Comparison of ENCODE assay signal across 8 cellular contexts in the genomic region with DNA sequence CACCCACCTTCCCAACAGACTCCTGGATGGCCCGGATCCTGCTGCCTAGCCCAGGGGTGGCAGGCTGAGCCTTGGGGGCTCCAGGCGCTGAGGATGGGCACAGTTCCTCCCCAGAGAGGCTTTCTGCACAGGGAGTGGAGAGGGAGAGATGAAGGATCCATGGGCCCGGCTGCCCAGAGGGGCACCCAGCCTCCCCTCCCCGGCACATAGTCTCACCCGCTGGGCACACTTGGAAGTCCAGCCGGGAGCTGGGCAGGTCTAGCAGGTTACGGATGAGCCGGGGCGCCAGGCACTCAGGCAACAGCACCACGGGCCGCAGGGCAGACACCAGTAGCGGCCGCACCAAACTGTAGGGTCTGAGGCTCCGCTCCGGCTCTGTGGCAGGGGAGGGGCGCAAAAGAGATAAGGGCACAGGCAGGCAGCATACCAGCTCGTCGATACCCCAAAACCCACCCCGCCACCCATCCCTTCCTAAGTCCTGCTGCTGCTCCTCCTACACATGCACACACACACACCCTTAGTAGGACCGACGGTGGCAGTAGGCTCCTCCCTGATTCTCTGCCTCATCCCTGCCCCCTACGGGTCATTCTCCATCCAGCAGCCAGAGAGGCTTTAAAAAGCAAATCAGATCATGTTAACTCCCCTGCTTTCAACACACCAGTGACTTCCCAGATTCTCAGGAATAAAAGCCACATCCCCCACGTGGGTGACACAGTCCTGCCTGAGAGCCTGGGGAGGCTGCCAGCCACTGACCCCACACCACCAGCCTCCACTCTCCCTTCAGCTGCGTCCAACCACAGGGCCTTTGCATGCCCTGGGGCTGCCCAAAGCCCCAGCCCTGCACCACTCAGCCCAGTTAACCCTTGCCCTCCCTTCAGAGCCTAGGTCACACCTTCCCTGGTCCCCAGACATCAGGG. TPM values are rescaled to one million over a fixed set of nuclear protein-coding genes. Genes with fewer than 3 reads are reported as not detected.
DNase-seq lines count a peak whose midpoint lies in the region; ATAC-seq, FAIRE-seq and TF ChIP-seq lines count a peak whose summit lies in the region.

No MANE protein-coding gene starts in this region.

- H3K4me3 Mint-ChIP-seq in T-cell, result peak overlapping the region in 2 of 3 donors; percentile 9 to 37
- no peak overlapping the region for H3K4me3 Mint-ChIP-seq in mesothelial cell of epicardium

- no peaks in the 10 kb centered on the region for H3K79me2 ChIP-seq in GM12878 (ENCODE audit: control insufficient read depth, insufficient read depth, low read length)

- TF ChIP-seq RAD21 in GM12878 (IDR thresholded peaks at IDR 0.05; ENCODE audit: insufficient read depth, low read depth, low read length), result peak; percentile 30; the same call in 1 of the 2 replicates

- in situ Hi-C loops in GM12878 (cut with MboI), result no loop called here

- TF ChIP-seq EP300 in GM12878 (IDR thresholded peaks at IDR 0.05; ENCODE audit: borderline replicate concordance in 1 of 2, control insufficient read depth in 1 of 2, low read depth in 2 of 2, low read length in 2 of 2), result no peak
- TF ChIP-seq EP300 in gastroesophageal sphincter (IDR thresholded peaks at IDR 0.05), result no peak

- POLR2A ChIA-PET in T-cell (lab: Charles Lee), result interaction anchor here in 1 of 2 donors (0.6 kb wide), 1 partner anchor 343 kb away, joined by 3 read pairs; the partner anchor contains the start of gene IL2RB
- POLR2A ChIA-PET in GM12878 (lab: Charles Lee), result no interaction called here

- H3K27me3 Mint-ChIP-seq in T-cell (peaks cover 0 to 2% of the 10 kb centered on the region in 2 donors), mesothelial cell of epicardium (ENCODE audit: low read depth) (no peaks in the 10 kb centered on the region)

- H3K9me3 Mint-ChIP-seq in T-cell (no peaks in the 10 kb centered on the region), mesothelial cell of epicardium (no peaks in the 10 kb centered on the region)

- H4K20me1 ChIP-seq in GM12878 (ENCODE audit: control insufficient read depth, insufficient read depth), result no peaks in the 10 kb centered on the region

- SMC1A ChIA-PET in GM12878 (lab: Charles Lee; ENCODE audit: uncharacterized antibody, unreplicated experiment), result no interaction called here

- RAD21 ChIA-PET in GM12878 (lab: Charles Lee; ENCODE audit: unreplicated experiment), result no interaction called here

- no peaks in the 10 kb centered on the region for H3K4me1 ChIP-seq in GM12878 (ENCODE audit: control insufficient read depth, insufficient read depth, low read length)
- H3K4me1 ChIP-seq in gastroesophageal sphincter, result no peaks in the 10 kb centered on the region

- H3K9me3 ChIP-seq in GM12878 (replicated peaks; ENCODE audit: control insufficient read depth, insufficient read depth, low read length), result no peaks in the 10 kb centered on the region
- H3K9me3 ChIP-seq in gastroesophageal sphincter, result no peaks in the 10 kb centered on the region

- CTCF ChIA-PET in T-cell (lab: Charles Lee) (interaction anchor here in 1 of 2 donors (0.6 kb wide), 1 partner anchor 1830 kb away, joined by 3 read pairs; no protein-coding TSS in a partner anchor), GM12878 (lab: Yijun Ruan, JAX) (interaction anchor here (4.1 to 11.5 kb wide), 2 partner anchors 19 to 74 kb away, joined by 12 to 75 read pairs; no protein-coding TSS in a partner anchor)

- H3K9ac ChIP-seq in GM12878 (ENCODE audit: control insufficient read depth, insufficient read depth, low read length), result no peak overlapping the region

- TF ChIP-seq CTCF in AG09309 (IDR thresholded peaks at IDR 0.05; ENCODE audit: control insufficient read depth, insufficient read depth, low read depth, low read length, missing control alignments) (peak; percentile 67), GM12878 (IDR thresholded peaks at IDR 0.05 in 2 of 3, conservative IDR thresholded peaks at IDR 0.05 in 1 of 3; ENCODE audit: control insufficient read depth in 2 of 3, extremely low read depth in 1 of 3, insufficient read depth in 1 of 3, low read depth in 3 of 3, low read length in 3 of 3) (peak; percentile 57 to 67 (median 63)), mesothelial cell of epicardium (IDR thresholded peaks at IDR 0.05; ENCODE audit: unreplicated experiment) (peak; percentile 16), gastroesophageal sphincter (IDR thresholded peaks at IDR 0.05) (no peak)

- no TSS peak for BruUV-seq in GM12878 (replicated peaks; lab: Mats Ljungman, UMichigan)

- peak overlapping the region; percentile 39 to 77 for H3K27ac Mint-ChIP-seq in T-cell
- H3K27ac Mint-ChIP-seq in mesothelial cell of epicardium, result no peak overlapping the region

- DNase-seq in AG09309 (ENCODE audit: low read depth), result peak; percentile 20
- DNase-seq in H4 (ENCODE audit: low spot score), result peak; percentile 41
- DNase-seq in T-cell, result peak in 32 of 34 experiments; percentile 15 to 62 (median 42)
- no peak for DNase-seq in GM12878 (ENCODE audit: low read depth, low spot score)
- DNase-seq in mesothelial cell of epicardium (ENCODE audit: low spot score in 2 of 2, unreplicated experiment in 2 of 2), result no peak

- FAIRE-seq in GM12878 (lab: Jason Lieb, UNC), result peak; percentile 66

- peaks cover 39 to 53% (median 43%) of the 10 kb centered on the region in 3 donors for H3K4me1 Mint-ChIP-seq in T-cell
- H3K4me1 Mint-ChIP-seq in mesothelial cell of epicardium, result peaks cover 13% of the 10 kb centered on the region

- 51% methylated on average over 24 of the region's 24 CpGs for WGBS in GM12878 (ENCODE audit: insufficient coverage, insufficient replicate concordance, low lambda C conversion rate, missing lambda C conversion rate)
- 0% methylated on average over 3 of the region's 24 CpGs; no CpG with 5 or more reads in 1 of the 2 donors for WGBS in gastroesophageal sphincter (ENCODE audit: low coverage in 1 of 2), 2 donors

- H3K4me3 ChIP-seq in AG09309 (ENCODE audit: control insufficient read depth, low read depth, low read length) (no peak overlapping the region), GM12878 (no peak overlapping the region), gastroesophageal sphincter (no peak overlapping the region)

- H3K36me3 Mint-ChIP-seq in T-cell, result no peaks in the 10 kb centered on the region
- peaks cover 6% of the 10 kb centered on the region for H3K36me3 Mint-ChIP-seq in mesothelial cell of epicardium

- ATAC-seq in T-cell (replicated peaks in 1 of 4), result peak; percentile 71 to 84 (median 80)
- peak; percentile 92 for ATAC-seq in GM12878
- ATAC-seq in GM19395 (IDR thresholded peaks at IDR 0.05; ENCODE audit: unreplicated experiment), result no peak
- ATAC-seq in gastroesophageal sphincter, result no peak
- ATAC-seq in HG03565 (IDR thresholded peaks at IDR 0.05; ENCODE audit: unreplicated experiment), result no peak

- TF ChIP-seq POLR2A in GM12878 (IDR thresholded peaks at IDR 0.05; ENCODE audit: low read depth, low read length) (no peak), gastroesophageal sphincter (IDR thresholded peaks at IDR 0.05) (no peak)

- H3K27me3 ChIP-seq in GM12878 (replicated peaks in 1 of 2; ENCODE audit: control insufficient read depth in 2 of 2, insufficient read depth in 2 of 2, low read length in 1 of 2) (no peaks in the 10 kb centered on the region; a peak in 1 of 4 replicates), gastroesophageal sphincter (peaks cover 91% of the 10 kb centered on the region)

- no peak overlapping the region for H3K4me2 ChIP-seq in GM12878 (ENCODE audit: control insufficient read depth, insufficient read depth)

- intact Hi-C loops in GM12878 (cut with micrococcal nuclease; ENCODE audit: unreplicated experiment), result no loop called here

- H3K36me3 ChIP-seq in GM12878 (ENCODE audit: control insufficient read depth in 2 of 2, insufficient read depth in 2 of 2, low read length in 1 of 2) (no peaks in the 10 kb centered on the region), gastroesophageal sphincter (peaks cover 0 to 31% of the 10 kb centered on the region in 2 donors)

- H2AFZ ChIP-seq in GM12878 (ENCODE audit: control insufficient read depth, low read depth, low read length), result no peak overlapping the region

- H3K27ac ChIP-seq in GM12878 (ENCODE audit: control insufficient read depth, insufficient read depth), result no peak overlapping the region
- no peak overlapping the region for H3K27ac ChIP-seq in gastroesophageal sphincter

RNA-seq across cellular contexts. Expression of gene MFNG, which starts 6.5 kb away (rescaled TPM):
- total RNA-seq in H4 (2014; rRNA removed; shearing (Covaris generic)), result 0.08 TPM in 1 of 2 replicates, not detected in the other
- total RNA-seq in T-cell (100 to 1,000 TPM; 153 to 296 (median 268) TPM), GM12878 (2014; rRNA removed) (66.5 and 80.0 TPM in 2 replicates), GM12878 (2014; rRNA removed; fragmentation: Illumina TruSeq; extraction: Trizol) (37.0 and 41.4 TPM in 2 replicates), GM12878 (2021) (95.5 and 99.1 TPM in 2 replicates), mesothelial cell of epicardium (0.83 to 0.97 TPM (median 0.91 TPM) in 3 replicates), gastroesophageal sphincter (10 to 100 TPM in 3 of 4 donors, 1 to 10 TPM in 1; 6.4 to 14.6 (median 12.1) TPM)
- 88.8 and 114 TPM in 2 replicates for total RNA-seq in GM12878 (2013; cell fraction: nucleolus; rRNA removed)
- polyA plus RNA-seq in GM12878 (2011; ENCODE audit: low read depth), result 23.8 TPM
- polyA plus RNA-seq in GM12878 (2011; rRNA removed) (28.6 and 57.0 TPM in 2 replicates), GM12878 (2014; fragmentation: Illumina TruSeq; extraction: Trizol) (14.1 and 36.9 TPM in 2 replicates), GM12878 (2014; fragmentation: Nextera tagmentation; extraction: Ambion mirVana) (10 to 100 TPM; 11.5 to 26.1 TPM), GM12878 (2014; rRNA removed) (88.5 and 91.4 TPM in 2 replicates), GM12878 (2016; fragmentation: Nextera tagmentation; extraction: Ambion mirVana) (100 to 1,000 TPM; 100 to 117 TPM)
- 81.4 and 141 TPM in 2 replicates for polyA plus RNA-seq in GM12878 (2011; cell fraction: cytosol; rRNA removed)
- polyA plus RNA-seq in GM12878 (2011; cell fraction: nucleus; rRNA removed), result 101 and 143 TPM in 2 replicates
- polyA plus RNA-seq in GM12878 (2012), result 50.7 and 51.5 TPM in 2 replicates
- polyA minus RNA-seq in GM12878 (2011; rRNA and poly(A)+ RNA removed), result 31.3 and 61.2 TPM in 2 replicates
- 22.2 and 24.5 TPM in 2 replicates for polyA minus RNA-seq in GM12878 (2011; cell fraction: cytosol; rRNA and poly(A)+ RNA removed)
- polyA minus RNA-seq in GM12878 (2011; cell fraction: nucleus; rRNA and poly(A)+ RNA removed), result 21.4 and 35.7 TPM in 2 replicates

RNA-seq across cellular contexts. Expression of gene CARD10, which starts 26.5 kb away (rescaled TPM):
- 2.8 and 3.9 TPM in 2 replicates for total RNA-seq in H4 (2014; rRNA removed; shearing (Covaris generic))
- total RNA-seq in T-cell (under 1 TPM in 4 of 5 donors, not detected in 1; 0.44 to 0.79 (median 0.52) TPM), GM12878 (2014; rRNA removed) (not detected in 2 replicates), GM12878 (2014; rRNA removed; fragmentation: Illumina TruSeq; extraction: Trizol) (not detected in 2 replicates), GM12878 (2021) (0.08 and 0.21 TPM in 2 replicates), mesothelial cell of epicardium (12.2 to 13.6 TPM (median 13.1 TPM) in 3 replicates), gastroesophageal sphincter (10 to 100 TPM in 2 of 4 donors, 1 to 10 TPM in 2; 4.0 to 14.0 (median 9.9) TPM)
- not detected in 2 replicates for total RNA-seq in GM12878 (2013; cell fraction: nucleolus; rRNA removed)
- polyA plus RNA-seq in GM12878 (2011; ENCODE audit: low read depth), result not detected
- polyA plus RNA-seq in GM12878 (2011; rRNA removed) (0.04 and 0.10 TPM in 2 replicates), GM12878 (2014; fragmentation: Illumina TruSeq; extraction: Trizol) (not detected in 2 replicates), GM12878 (2014; fragmentation: Nextera tagmentation; extraction: Ambion mirVana) (not detected), GM12878 (2014; rRNA removed) (0.10 TPM in 1 of 2 replicates, not detected in the other), GM12878 (2016; fragmentation: Nextera tagmentation; extraction: Ambion mirVana) (not detected)
- 0.10 and 0.16 TPM in 2 replicates for polyA plus RNA-seq in GM12878 (2011; cell fraction: cytosol; rRNA removed)
- polyA plus RNA-seq in GM12878 (2011; cell fraction: nucleus; rRNA removed), result 0.48 and 0.61 TPM in 2 replicates
- polyA plus RNA-seq in GM12878 (2012), result not detected in 2 replicates
- polyA minus RNA-seq in GM12878 (2011; rRNA and poly(A)+ RNA removed), result 0.10 TPM in 1 of 2 replicates, not detected in the other
- not detected in 2 replicates for polyA minus RNA-seq in GM12878 (2011; cell fraction: cytosol; rRNA and poly(A)+ RNA removed)
- polyA minus RNA-seq in GM12878 (2011; cell fraction: nucleus; rRNA and poly(A)+ RNA removed), result 0.12 and 0.57 TPM in 2 replicates

Comparison
In these comparisons a context has a peak if more than half of its experiments do, and no peak if none do; other contexts are left out.
1. DNase-seq: peak in AG09309 (single experiment), H4 (single experiment) and T-cell (32 of 34); none in GM12878 (single experiment) and mesothelial cell of epicardium (0 of 2).
2. CTCF ChIP-seq: peak in AG09309 (single experiment), GM12878 (3 of 3) and mesothelial cell of epicardium (single experiment); none in gastroesophageal sphincter (0 of 4).
3. ATAC-seq: peak in T-cell (4 of 4) and GM12878 (single experiment); none in GM19395 (single experiment), gastroesophageal sphincter (single experiment) and HG03565 (single experiment).